ENCODE assay signal across 8 cellular contexts in genomic region chr7:39623312-39624201, GRCh38. TPM values are rescaled to one million over a fixed set of nuclear protein-coding genes. Genes with fewer than 3 reads are reported as not detected.
A peak's percentile ranks its signal among the peaks of the same experiment; 100 is the strongest.
DNase-seq lines count a peak whose midpoint lies in the region; ATAC-seq, FAIRE-seq and TF ChIP-seq lines count a peak whose summit lies in the region.

RALA (plus strand) TSS chr7:39623572; CDS start chr7:39686668, 63,096 bp downstream.

- no peak for FAIRE-seq in pancreas (lab: Jason Lieb, UNC)

- 0 to 1% methylated on average over 74 to 100 of the region's 100 CpGs for WGBS in pancreas, 2 donors
- WGBS in thyroid gland, 2 donors, result 0% methylated on average over 36 to 45 of the region's 100 CpGs

- H3K4me1 ChIP-seq in pancreas, result peaks cover 0 to 29% (median 17%) of the 10 kb centered on the region in 3 donors
- peaks cover 19 to 23% of the 10 kb centered on the region in 2 donors for H3K4me1 ChIP-seq in thyroid gland

- TF ChIP-seq CTCF in GM12865 (IDR thresholded peaks at IDR 0.05; ENCODE audit: insufficient read depth, low read depth, low read length, missing control alignments) (no peak), pancreas (IDR thresholded peaks at IDR 0.05) (no peak), thyroid gland (IDR thresholded peaks at IDR 0.05) (peak in 1 of 6 experiments; percentile 3)

- DNase-seq in GM12865 (ENCODE audit: low read depth) (peak; percentile 95), NCI-H128 (lab: John Stamatoyannopoulos, UW; ENCODE audit: unreplicated experiment) (peak; percentile 61), SW480 (ENCODE audit: low spot score) (peak; percentile 95), Right ventricle myocardium superior (peak; percentile 96), pancreas (peak; percentile 89 to 96 (median 92)), thyroid gland (peak; percentile 93)
- peak; percentile 91 for DNase-seq in activated naive CD8-positive, alpha-beta T cell treated with anti-CD3 and anti-CD28 coated beads, Interleukin-2, amount 50 U/mL, for 24 hours

- ATAC-seq in HG02678 (IDR thresholded peaks at IDR 0.05; ENCODE audit: unreplicated experiment), result peak; percentile 96
- ATAC-seq in activated naive CD8-positive, alpha-beta T cell treated with anti-CD3 and anti-CD28 coated beads, Interleukin-2, amount 50 U/mL, for 24 hours, result peak; percentile 98
- peak; percentile 98 for ATAC-seq in Right ventricle myocardium superior (ENCODE audit: poor library complexity)
- peak; percentile 98 to 99 (median 98) for ATAC-seq in pancreas

- H3K36me3 ChIP-seq in pancreas, result no peaks in the 10 kb centered on the region
- no peaks in the 10 kb centered on the region for H3K36me3 ChIP-seq in thyroid gland

- H3K27ac ChIP-seq in pancreas (peak within 1 kb of the TSS; percentile 77 to 86 (median 85)), thyroid gland (peak within 1 kb of the TSS; percentile 81 to 89 (median 83))

- H3K27ac Mint-ChIP-seq in activated naive CD8-positive, alpha-beta T cell treated with anti-CD3 and anti-CD28 coated beads, Interleukin-2, amount 50 U/mL, for 24 hours, result peak within 1 kb of the TSS; percentile 86

- peaks cover 55% of the 10 kb centered on the region for H3K4me1 Mint-ChIP-seq in activated naive CD8-positive, alpha-beta T cell treated with anti-CD3 and anti-CD28 coated beads, Interleukin-2, amount 50 U/mL, for 24 hours

- peak; percentile 20 to 91 for TF ChIP-seq POLR2A in thyroid gland (IDR thresholded peaks at IDR 0.05)

- intact Hi-C loops in Right ventricle myocardium superior (cut with DNase I), result loop anchor here (5.0 to 10.0 kb wide), 3 partner anchors 61 to 124 kb away; no protein-coding TSS in a partner anchor
- intact Hi-C loops in pancreas (cut with DNase I), result no loop called here
- intact Hi-C loops in thyroid gland (cut with DNase I), result loop anchor here (10.0 kb wide), 1 partner anchor 121 kb away; no protein-coding TSS in a partner anchor

- H3K9me3 ChIP-seq in pancreas (no peaks in the 10 kb centered on the region), thyroid gland (no peaks in the 10 kb centered on the region)

- H3K4me3 Mint-ChIP-seq in activated naive CD8-positive, alpha-beta T cell treated with anti-CD3 and anti-CD28 coated beads, Interleukin-2, amount 50 U/mL, for 24 hours, result peak within 1 kb of the TSS; percentile 83

- H3K4me3 ChIP-seq in GM12865 (ENCODE audit: low read depth, low read length) (peak within 1 kb of the TSS; percentile 67), pancreas (peak within 1 kb of the TSS; percentile 83 to 98 (median 92)), thyroid gland (replicated peaks in 1 of 3) (peak within 1 kb of the TSS; percentile 72 to 82 (median 79))

- H3K9me3 Mint-ChIP-seq in activated naive CD8-positive, alpha-beta T cell treated with anti-CD3 and anti-CD28 coated beads, Interleukin-2, amount 50 U/mL, for 24 hours, result no peaks in the 10 kb centered on the region

- H3K36me3 Mint-ChIP-seq in activated naive CD8-positive, alpha-beta T cell treated with anti-CD3 and anti-CD28 coated beads, Interleukin-2, amount 50 U/mL, for 24 hours (ENCODE audit: low read depth), result peaks cover 5% of the 10 kb centered on the region

- no peaks in the 10 kb centered on the region for H3K27me3 Mint-ChIP-seq in activated naive CD8-positive, alpha-beta T cell treated with anti-CD3 and anti-CD28 coated beads, Interleukin-2, amount 50 U/mL, for 24 hours

- no peaks in the 10 kb centered on the region for H3K27me3 ChIP-seq in pancreas
- no peaks in the 10 kb centered on the region for H3K27me3 ChIP-seq in thyroid gland

RNA-seq across cellular contexts. Expression of gene RALA, which starts in this region (rescaled TPM):
- 38.0 TPM for total RNA-seq in Right ventricle myocardium superior
- 10 to 100 TPM in 2 of 6 donors, 1 to 10 TPM in 4; 7.0 to 19.1 (median 8.8) TPM for total RNA-seq in pancreas
- polyA plus RNA-seq in pancreas, result 10 to 100 TPM in 1 of 2 donors, 1 to 10 TPM in 1; 7.9 to 12.1 TPM
- total RNA-seq in thyroid gland, result 10 to 100 TPM; 18.3 to 29.7 (median 20.0) TPM

Comparison
In these comparisons a context has a peak if more than half of its experiments do, and no peak if none do; other contexts are left out.
1. Peak in every context shown above with its lines: DNase-seq, ATAC-seq, H3K4me3 ChIP-seq and H3K27ac ChIP-seq.
2. intact Hi-C loops: an anchor here in Right ventricle myocardium superior (5.0 to 10.0 kb wide) and thyroid gland (10.0 kb wide); none called in pancreas.